In genomic region chr2:113965644-113966043, GRCh38 we compare ENCODE assay signal across 8 cellular contexts.
DNase-seq lines count a peak whose midpoint lies in the region; ATAC-seq and TF ChIP-seq lines count a peak whose summit lies in the region.

No MANE protein-coding gene starts in this region.

- no peak overlapping the region for H4K91ac ChIP-seq in mesenchymal stem cell (ENCODE audit: low read length)

- DNase-seq in NCI-H748 (lab: John Stamatoyannopoulos, UW; ENCODE audit: unreplicated experiment) (peak; percentile 62), mesenchymal stem cell (peak; percentile 50), NCI-H2029 (lab: John Stamatoyannopoulos, UW) (no peak)

- H3K27ac ChIP-seq in DOHH2 (ENCODE audit: low read depth, low read length) (no peak overlapping the region), mesenchymal stem cell (ENCODE audit: low read length, poor library complexity, severe bottlenecking) (no peak overlapping the region)

- no peak overlapping the region for H3K4me3 Mint-ChIP-seq in brain

- H3K23ac ChIP-seq in mesenchymal stem cell (ENCODE audit: low read length in 2 of 2), result no peak overlapping the region

- no peaks in the 10 kb centered on the region for H3K9me2 ChIP-seq in DOHH2 (replicated peaks; ENCODE audit: control insufficient read depth, low read length)

- H3K36me3 Mint-ChIP-seq in brain, result no peaks in the 10 kb centered on the region

- H2BK12ac ChIP-seq in mesenchymal stem cell (ENCODE audit: low read length in 2 of 2), result no peak overlapping the region

- H2BK5ac ChIP-seq in mesenchymal stem cell (ENCODE audit: low read depth, low read length, poor library complexity, severe bottlenecking), result no peak overlapping the region

- H3K18ac ChIP-seq in mesenchymal stem cell (ENCODE audit: low read depth in 1 of 2, low read length in 2 of 2), result no peak overlapping the region

- H3K79me1 ChIP-seq in mesenchymal stem cell (replicated peaks; ENCODE audit: low read length, poor library complexity, severe bottlenecking), result peaks cover 8% of the 10 kb centered on the region

- no peak overlapping the region for H3K14ac ChIP-seq in mesenchymal stem cell (ENCODE audit: low read length in 2 of 2)

- H3K79me2 ChIP-seq in DOHH2 (ENCODE audit: control insufficient read depth, low read length), result no peaks in the 10 kb centered on the region

- H3K9me3 ChIP-seq in DOHH2 (ENCODE audit: control insufficient read depth, insufficient read depth, low read length) (no peaks in the 10 kb centered on the region), mesenchymal stem cell (ENCODE audit: control insufficient read depth, low read length) (no peaks in the 10 kb centered on the region)

- no peak overlapping the region for H2BK15ac ChIP-seq in mesenchymal stem cell (ENCODE audit: low read depth, poor library complexity, severe bottlenecking)

- H2AFZ ChIP-seq in mesenchymal stem cell (ENCODE audit: low read depth, low read length), result no peak overlapping the region

- H3K4me1 Mint-ChIP-seq in brain, result peaks cover 15% of the 10 kb centered on the region

- peaks cover 52% of the 10 kb centered on the region for H3F3A ChIP-seq in DOHH2 (ENCODE audit: control insufficient read depth, insufficient read depth)

- H4K8ac ChIP-seq in mesenchymal stem cell (ENCODE audit: low read length), result no peak overlapping the region

- no peak overlapping the region for H3K9ac ChIP-seq in mesenchymal stem cell (ENCODE audit: low read length)

- no peak overlapping the region for H2BK120ac ChIP-seq in mesenchymal stem cell (ENCODE audit: low read depth, low read length)

- no peaks in the 10 kb centered on the region for H3K27me3 Mint-ChIP-seq in brain

- H3K4me3 ChIP-seq in DOHH2 (ENCODE audit: low read length) (no peak overlapping the region), mesenchymal stem cell (ENCODE audit: insufficient read depth in 1 of 2, low read depth in 1 of 2, low read length in 2 of 2) (no peak overlapping the region)

- H3K4ac ChIP-seq in mesenchymal stem cell (ENCODE audit: low read depth in 1 of 2, low read length in 2 of 2), result no peak overlapping the region

- H3K4me2 ChIP-seq in DOHH2 (ENCODE audit: low read length) (no peak overlapping the region), mesenchymal stem cell (ENCODE audit: low read length, poor library complexity, severe bottlenecking) (no peak overlapping the region)

- H3K36me3 ChIP-seq in DOHH2 (ENCODE audit: control insufficient read depth, low read length), result peaks cover 7% of the 10 kb centered on the region; the same call in 1 of the 2 replicates
- H3K36me3 ChIP-seq in mesenchymal stem cell (ENCODE audit: control insufficient read depth in 1 of 2, insufficient read depth in 2 of 2, low read depth in 1 of 2, low read length in 2 of 2), result peaks cover 5 to 75% of the 10 kb centered on the region in 2 experiments

- H3K27me3 ChIP-seq in DOHH2 (ENCODE audit: control insufficient read depth, low read length) (no peaks in the 10 kb centered on the region), mesenchymal stem cell (ENCODE audit: control insufficient read depth in 1 of 2, insufficient read depth in 1 of 2, low read length in 2 of 2) (no peaks in the 10 kb centered on the region)

- TF ChIP-seq CTCF in DOHH2 (IDR thresholded peaks at IDR 0.05; ENCODE audit: low read depth, low read length, poor library complexity, severe bottlenecking) (peak; percentile 77), brain (conservative IDR thresholded peaks at IDR 0.05) (peak; percentile 45 to 72)

- peaks cover 23% of the 10 kb centered on the region for H3K4me1 ChIP-seq in DOHH2 (ENCODE audit: control insufficient read depth, low read length)
- H3K4me1 ChIP-seq in mesenchymal stem cell (ENCODE audit: control insufficient read depth, insufficient read depth, low read depth, low read length), result no peaks in the 10 kb centered on the region

- H3K27ac Mint-ChIP-seq in brain, result no peak overlapping the region

- no peaks in the 10 kb centered on the region for H4K20me1 ChIP-seq in DOHH2 (ENCODE audit: control insufficient read depth, insufficient read depth, low read depth, low read length)

- 8% methylated on average over 1 of the region's 1 CpG for WGBS in mesenchymal stem cell

- ATAC-seq in GM19023 (IDR thresholded peaks at IDR 0.05; ENCODE audit: unreplicated experiment), result peak; percentile 79
- peak; percentile 70 for ATAC-seq in HG03066 (IDR thresholded peaks at IDR 0.05; ENCODE audit: low read depth, unreplicated experiment)
- no peak for ATAC-seq in GM18873 (IDR thresholded peaks at IDR 0.05; ENCODE audit: low FRiP score, unreplicated experiment)

- no peak overlapping the region for H2AK5ac ChIP-seq in mesenchymal stem cell (ENCODE audit: low read length, severe bottlenecking)

- H3K9me3 Mint-ChIP-seq in brain, result no peaks in the 10 kb centered on the region
